28 cellular contexts compared by ENCODE assay signal in genomic region chr18:28884304-28884703, GRCh38.
DNase-seq lines count a peak whose midpoint lies in the region; ATAC-seq, FAIRE-seq and TF ChIP-seq lines count a peak whose summit lies in the region.
"Had no signal": no experiment of that assay in that cellular context is flagged by ENCODE, and none has a peak within 500 bp of the region (broad histone marks: within the 10 kb centered on the region; RNA-seq: fewer than 3 reads in every experiment).

No MANE protein-coding gene starts in this region.

- H3K9me3 Mint-ChIP-seq in astrocyte (ENCODE audit: unreplicated experiment): no peaks in the 10 kb centered on the region

- H3K9ac ChIP-seq in IMR-90 (ENCODE audit: low read depth, low read length) (no peak overlapping the region), astrocyte (ENCODE audit: low read length) (no peak overlapping the region)
- H3K9ac ChIP-seq: BLaER1 treated with 17β-estradiol and CSF1 and Interleukin-3, amounts not matched to agents 10 nM and 100 nM had no signal

- H2BK5ac ChIP-seq in IMR-90 (ENCODE audit: low read depth, low read length, poor library complexity, severe bottlenecking): no peak overlapping the region

- no peak overlapping the region for H3K14ac ChIP-seq in IMR-90 (replicated peaks; ENCODE audit: low read depth, low read length)

- ATAC-seq in IMR-90 (ENCODE audit: low read depth): no peak

- peak; percentile 35 for DNase-seq in ELR (ENCODE audit: low read depth)
- DNase-seq in IMR-90: peak; percentile 2
- DNase-seq in astrocyte (ENCODE audit: low read depth): peak; percentile 20
- DNase-seq in iris pigment epithelial cell (ENCODE audit: low read depth): peak; percentile 30
- no peak for DNase-seq in germinal center (ENCODE audit: low spot score)
- no peak for DNase-seq in GM12891 (ENCODE audit: insufficient read length, low spot score)
- no peak for DNase-seq in GF-D8 (lab: John Stamatoyannopoulos, UW)
- DNase-seq: AML-193; CD4-positive, alpha-beta memory T cell; COR-L47; DMS 273 treated with DMSO at 0.1 percent for 48 hours; DMS79; EL; KBM-7; NCI-H1048; NCI-H1436; NCI-H187; NCI-H2081 treated with DMSO at 0.1 percent for 48 hours; NCI-H446; NCI-H526 treated with DMSO at 0.1 percent for 48 hours; Right ventricle myocardium superior; RPMI8226 had no signal

- no peaks in the 10 kb centered on the region for H3K4me1 Mint-ChIP-seq in astrocyte (ENCODE audit: low read depth, unreplicated experiment)
- H3K4me1 Mint-ChIP-seq: CD4-positive, alpha-beta memory T cell had no signal

- POLR2A ChIA-PET in IMR-90 (lab: Charles Lee; ENCODE audit: unreplicated experiment): no interaction called here

- no peak for TF ChIP-seq RAD21 in IMR-90 (IDR thresholded peaks at IDR 0.05; ENCODE audit: low read length)

- WGBS in IMR-90 (ENCODE audit: extremely low coverage in 2 of 2, insufficient read length in 1 of 2), 2 experiments: no CpG with 5 or more reads among the region's 1 CpG

- no peak overlapping the region for H3K4ac ChIP-seq in IMR-90 (ENCODE audit: low read depth, low read length)

- H3K27ac Mint-ChIP-seq in astrocyte (ENCODE audit: unreplicated experiment): no peak overlapping the region
- H3K27ac Mint-ChIP-seq: CD4-positive, alpha-beta memory T cell had no signal

- H3K27me3 Mint-ChIP-seq in astrocyte (ENCODE audit: low read depth, unreplicated experiment): no peaks in the 10 kb centered on the region
- H3K27me3 Mint-ChIP-seq: CD4-positive, alpha-beta memory T cell had no signal

- H3K9me1 ChIP-seq in IMR-90 (ENCODE audit: insufficient read depth, low read length): no peaks in the 10 kb centered on the region

- dilution Hi-C loops in IMR-90 (cut with HindIII; ENCODE audit: low sequenced_read_pairs, unreplicated experiment): no loop called here

- intact Hi-C loops in IMR-90 (cut with micrococcal nuclease): no loop called here

- H3K18ac ChIP-seq in IMR-90 (ENCODE audit: low read depth, low read length): no peak overlapping the region

- CTCF ChIA-PET in IMR-90 (lab: Yijun Ruan, JAX): no interaction called here

- no peak overlapping the region for H3K4me3 Mint-ChIP-seq in astrocyte (ENCODE audit: unreplicated experiment)
- H3K4me3 Mint-ChIP-seq: CD4-positive, alpha-beta memory T cell had no signal

- TF ChIP-seq CTCF in IMR-90 (conservative IDR thresholded peaks at IDR 0.05; ENCODE audit: low read depth, low read length) (no peak), astrocyte (IDR thresholded peaks at IDR 0.05; ENCODE audit: insufficient read depth, low read depth, low read length) (no peak)

- H2AFZ ChIP-seq in IMR-90 (replicated peaks; ENCODE audit: low read length, poor library complexity) (no peak overlapping the region), astrocyte (ENCODE audit: low read depth, low read length) (no peak overlapping the region)

- no peak for FAIRE-seq in astrocyte (lab: Jason Lieb, UNC)
- FAIRE-seq in GM12891 (lab: Jason Lieb, UNC): no peak
- FAIRE-seq: A204.1, GM19239, H54, HTR-8/SVneo had no signal

- H2BK120ac ChIP-seq in IMR-90 (ENCODE audit: low read depth, low read length): no peak overlapping the region

- H3K4me3 ChIP-seq in IMR-90 (ENCODE audit: insufficient read depth, low read depth, low read length) (no peak overlapping the region), astrocyte (ENCODE audit: insufficient read depth, low read depth, low read length) (no peak overlapping the region)
- H3K4me3 ChIP-seq: BLaER1 treated with 17β-estradiol and CSF1 and Interleukin-3, amounts not matched to agents 10 nM and 100 nM; SJSA1 had no signal

- no peaks in the 10 kb centered on the region for H3K79me2 ChIP-seq in astrocyte (ENCODE audit: insufficient read depth, low read length)

- no peak overlapping the region for H2AK5ac ChIP-seq in IMR-90 (ENCODE audit: low read depth, low read length)

- H3K36me3 Mint-ChIP-seq in astrocyte (ENCODE audit: low read depth, unreplicated experiment): no peaks in the 10 kb centered on the region
- H3K36me3 Mint-ChIP-seq: CD4-positive, alpha-beta memory T cell had no signal

- TF ChIP-seq POLR2A in IMR-90 (IDR thresholded peaks at IDR 0.05; ENCODE audit: low read depth, low read length) (no peak), GM12891 (IDR thresholded peaks at IDR 0.05; ENCODE audit: low read depth, low read length) (no peak)

- no peaks in the 10 kb centered on the region for H3K36me3 ChIP-seq in IMR-90 (ENCODE audit: control insufficient read depth, insufficient read depth, low read length)
- no peaks in the 10 kb centered on the region for H3K36me3 ChIP-seq in astrocyte (ENCODE audit: insufficient read depth, low read length)
- H3K36me3 ChIP-seq: BLaER1 treated with 17β-estradiol and CSF1 and Interleukin-3, amounts not matched to agents 10 nM and 100 nM; SJSA1 had no signal

- no peaks in the 10 kb centered on the region for H4K20me1 ChIP-seq in IMR-90 (ENCODE audit: insufficient read depth, low read length)
- H4K20me1 ChIP-seq in astrocyte (ENCODE audit: insufficient read depth, low read length): no peaks in the 10 kb centered on the region
- H4K20me1 ChIP-seq: BLaER1 treated with 17β-estradiol and CSF1 and Interleukin-3, amounts not matched to agents 10 nM and 100 nM had no signal

- no peak overlapping the region for H3K56ac ChIP-seq in IMR-90 (ENCODE audit: extremely low read depth, insufficient read depth, low read length)

- H3K4me2 ChIP-seq in IMR-90 (ENCODE audit: low read depth, low read length): no peak overlapping the region
- H3K4me2 ChIP-seq in astrocyte (ENCODE audit: low read length): no peak overlapping the region
- H3K4me2 ChIP-seq: BLaER1 treated with 17β-estradiol and CSF1 and Interleukin-3, amounts not matched to agents 10 nM and 100 nM had no signal

- H3K4me1 ChIP-seq in IMR-90 (ENCODE audit: control insufficient read depth, insufficient read depth, low read length): no peaks in the 10 kb centered on the region
- no peaks in the 10 kb centered on the region for H3K4me1 ChIP-seq in astrocyte (ENCODE audit: insufficient read depth, low read length)
- H3K4me1 ChIP-seq: BLaER1 treated with 17β-estradiol and CSF1 and Interleukin-3, amounts not matched to agents 10 nM and 100 nM; SJSA1 had no signal

- H4K8ac ChIP-seq in IMR-90 (ENCODE audit: low read depth in 2 of 2, low read length in 2 of 2): no peak overlapping the region

- no peak overlapping the region for H3K23ac ChIP-seq in IMR-90 (ENCODE audit: low read depth, low read length)

- H2BK15ac ChIP-seq in IMR-90 (ENCODE audit: low read depth, low read length): no peak overlapping the region

- H2BK20ac ChIP-seq in IMR-90 (ENCODE audit: low read depth, low read length): no peak overlapping the region

- H3K27me3 ChIP-seq in IMR-90 (ENCODE audit: control insufficient read depth, insufficient read depth, low read length) (no peaks in the 10 kb centered on the region), astrocyte (ENCODE audit: insufficient read depth, low read length) (no peaks in the 10 kb centered on the region)
- H3K27me3 ChIP-seq: BLaER1 treated with 17β-estradiol and CSF1 and Interleukin-3, amounts not matched to agents 10 nM and 100 nM; SJSA1 had no signal

- in situ Hi-C loops in IMR-90 (cut with MboI; ENCODE audit: low sequenced_read_pairs): no loop called here

- H3K27ac ChIP-seq in IMR-90 (ENCODE audit: insufficient read depth, low read length): no peak overlapping the region
- no peak overlapping the region for H3K27ac ChIP-seq in astrocyte (ENCODE audit: low read depth, low read length)
- H3K27ac ChIP-seq: BLaER1 treated with 17β-estradiol and CSF1 and Interleukin-3, amounts not matched to agents 10 nM and 100 nM; SJSA1 had no signal

- no TSS peak for BruUV-seq in IMR-90 (replicated peaks; lab: Mats Ljungman, UMichigan)

- H3K79me1 ChIP-seq in IMR-90 (ENCODE audit: low read depth in 1 of 2, low read length in 2 of 2): no peaks in the 10 kb centered on the region

- no peak overlapping the region for H4K91ac ChIP-seq in IMR-90 (ENCODE audit: insufficient read depth, low read depth, low read length)

- no peak overlapping the region for H4K5ac ChIP-seq in IMR-90 (ENCODE audit: low read depth, low read length)

- no peak overlapping the region for H2AK9ac ChIP-seq in IMR-90 (replicated peaks; ENCODE audit: low read depth, low read length, poor library complexity)

- no peaks in the 10 kb centered on the region for H3K9me3 ChIP-seq in IMR-90 (ENCODE audit: control insufficient read depth, insufficient read depth, low read length)
- no peaks in the 10 kb centered on the region for H3K9me3 ChIP-seq in astrocyte (ENCODE audit: insufficient read depth, low read depth, low read length)
- H3K9me3 ChIP-seq: BLaER1 treated with 17β-estradiol and CSF1 and Interleukin-3, amounts not matched to agents 10 nM and 100 nM; SJSA1 had no signal

TF ChIP-seq in IMR-90, 13 proteins besides CTCF, POLR2A, EP300 and RAD21 (continues in another document):
- TF ChIP-seq CEBPB (IDR thresholded peaks at IDR 0.05; ENCODE audit: low read depth, low read length) (no peak), MAFK (IDR thresholded peaks at IDR 0.05; ENCODE audit: low read depth, low read length) (no peak), NFE2L2 (IDR thresholded peaks at IDR 0.05; ENCODE audit: low read depth, low read length) (no peak)
- TF ChIP-seq, protein P1, sequence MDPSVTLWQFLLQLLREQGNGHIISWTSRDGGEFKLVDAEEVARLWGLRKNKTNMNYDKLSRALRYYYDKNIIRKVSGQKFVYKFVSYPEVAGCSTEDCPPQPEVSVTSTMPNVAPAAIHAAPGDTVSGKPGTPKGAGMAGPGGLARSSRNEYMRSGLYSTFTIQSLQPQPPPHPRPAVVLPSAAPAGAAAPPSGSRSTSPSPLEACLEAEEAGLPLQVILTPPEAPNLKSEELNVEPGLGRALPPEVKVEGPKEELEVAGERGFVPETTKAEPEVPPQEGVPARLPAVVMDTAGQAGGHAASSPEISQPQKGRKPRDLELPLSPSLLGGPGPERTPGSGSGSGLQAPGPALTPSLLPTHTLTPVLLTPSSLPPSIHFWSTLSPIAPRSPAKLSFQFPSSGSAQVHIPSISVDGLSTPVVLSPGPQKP (IDR thresholded peaks at IDR 0.05; ENCODE audit: borderline replicate concordance, low read depth, low read length): no peak

TF ChIP-seq in GM12891, 5 proteins besides CTCF, POLR2A, EP300 and RAD21:
- no peak for TF ChIP-seq PAX5 (IDR thresholded peaks at IDR 0.05; ENCODE audit: insufficient read depth, low read length, severe bottlenecking)
- no peak for TF ChIP-seq TAF1 (IDR thresholded peaks at IDR 0.05; ENCODE audit: low read depth, low read length)
- no peak for TF ChIP-seq SPI1 (IDR thresholded peaks at IDR 0.05; ENCODE audit: low read depth, low read length)
- TF ChIP-seq POLR2AphosphoS5 (IDR thresholded peaks at IDR 0.05; ENCODE audit: low read depth, low read length): no peak
- no peak for TF ChIP-seq POU2F2 (IDR thresholded peaks at IDR 0.05; ENCODE audit: low read depth, low read length)

Comparison
In these comparisons a context has a peak if more than half of its experiments do, and no peak if none do; other contexts are left out.
1. DNase-seq: peak in ELR (single experiment), IMR-90 (single experiment), astrocyte (single experiment) and iris pigment epithelial cell (single experiment); none in germinal center (single experiment), GM12891 (single experiment) and GF-D8 (single experiment).